ENCODE assay signal across 27 cellular contexts in the genomic region with DNA sequence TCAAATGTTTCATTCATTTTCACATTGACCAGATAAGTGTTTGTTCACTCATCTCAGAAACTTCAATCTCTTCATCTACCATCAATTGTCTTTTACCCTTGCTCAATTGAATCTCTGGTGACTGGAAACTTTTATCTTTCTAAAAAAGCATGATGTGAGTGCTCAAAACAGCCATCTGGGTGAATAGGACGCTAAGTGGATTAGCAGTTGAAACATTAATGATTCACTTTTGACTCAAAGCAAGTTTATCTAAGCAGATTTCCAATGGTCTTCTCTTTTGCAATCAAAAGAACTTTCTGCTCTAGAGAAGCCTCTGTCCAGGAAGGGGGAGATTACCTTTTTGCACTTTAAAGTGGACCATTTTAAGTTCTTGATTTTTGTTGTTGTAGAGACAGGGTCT.
"Had no signal": no experiment of that assay in that cellular context is flagged by ENCODE, and none has a peak within 500 bp of the region (broad histone marks: within the 10 kb centered on the region; RNA-seq: fewer than 3 reads in every experiment).

No MANE protein-coding gene starts in this region.

- H3K4me3 Mint-ChIP-seq: stimulated activated naive B cell treated with anti-CD40 and anti-IgM and Interleukin-4, amounts not matched to agents 10 μg/mL and 1 μg/mL and 100 μg/mL, for 72 hours; stimulated activated naive CD8-positive, alpha-beta T cell treated with anti-CD3 and anti-CD28 coated beads, Interleukin-15, amount 100 ng/mL, for 72 hours had no signal

- DNase-seq: dermis blood vessel endothelial cell; effector memory CD4-positive, alpha-beta T cell; foreskin melanocyte; glutamatergic neuron; heart right ventricle; hippocampal formation; left cardiac atrium; left lung; mesenchymal stem cell; mucosa of descending colon; naive B cell; nephron progenitor cell; nucleus accumbens; pancreas; right lobe of liver; small intestine; stimulated activated CD4-positive, alpha-beta T cell treated with anti-CD3 and anti-CD28 coated beads, Interleukin-15, amount 100 ng/mL, for 24 hours; stimulated activated CD4-positive, alpha-beta T cell treated with anti-CD3 and anti-CD28 coated beads, Interleukin-2, amount 100 ng/mL, for 48 hours; stimulated activated naive B cell treated with anti-CD40 and anti-IgM and Interleukin-4, amounts not matched to agents 10 μg/mL and 1 μg/mL and 100 μg/mL, for 72 hours; stimulated activated naive CD8-positive, alpha-beta T cell treated with anti-CD3 and anti-CD28 coated beads, Interleukin-15, amount 100 ng/mL, for 72 hours; transverse colon; upper lobe of right lung; uterus had no signal

- H3K4me3 ChIP-seq: coronary artery, esophagus muscularis mucosa, heart right ventricle, left lung, mucosa of descending colon, pancreas, right lobe of liver, suprapubic skin, transverse colon, upper lobe of right lung, uterus had no signal

- H3K9me3 Mint-ChIP-seq: mesothelial cell of epicardium; naive B cell; nephron progenitor cell; stimulated activated naive B cell treated with anti-CD40 and anti-IgM and Interleukin-4, amounts not matched to agents 10 μg/mL and 1 μg/mL and 100 μg/mL, for 72 hours; stimulated activated naive CD8-positive, alpha-beta T cell treated with anti-CD3 and anti-CD28 coated beads, Interleukin-15, amount 100 ng/mL, for 72 hours had no signal

- H3K27ac Mint-ChIP-seq: mesothelial cell of epicardium; naive B cell; nephron progenitor cell; stimulated activated naive B cell treated with anti-CD40 and anti-IgM and Interleukin-4, amounts not matched to agents 10 μg/mL and 1 μg/mL and 100 μg/mL, for 72 hours; stimulated activated naive CD8-positive, alpha-beta T cell treated with anti-CD3 and anti-CD28 coated beads, Interleukin-15, amount 100 ng/mL, for 72 hours had no signal

- H3K36me3 Mint-ChIP-seq: mesothelial cell of epicardium; naive B cell; stimulated activated naive B cell treated with anti-CD40 and anti-IgM and Interleukin-4, amounts not matched to agents 10 μg/mL and 1 μg/mL and 100 μg/mL, for 72 hours had no signal
